Comparison of ENCODE assay signal across 9 cellular contexts in the genomic region with DNA sequence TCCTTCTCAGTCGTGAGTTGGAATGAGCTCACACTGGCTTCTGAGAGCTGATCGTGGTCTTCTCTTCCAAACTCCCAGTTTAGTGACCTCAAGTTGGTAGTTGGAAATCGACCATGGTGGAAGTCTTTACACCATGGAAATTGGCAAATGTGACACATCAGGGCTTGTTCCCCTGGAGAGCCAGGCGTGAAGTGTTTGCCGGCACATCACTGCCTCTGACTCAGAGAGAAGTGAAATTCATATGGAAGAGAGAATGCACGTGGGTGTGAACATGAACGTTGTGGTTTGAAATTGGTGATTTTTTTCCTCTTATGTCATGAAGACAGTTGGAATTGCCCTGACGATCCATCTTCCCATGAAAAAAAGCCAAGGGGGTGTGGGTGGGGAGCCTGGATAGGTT. TPM values are rescaled to one million over a fixed set of nuclear protein-coding genes. Genes with fewer than 3 reads are reported as not detected.
A peak's percentile ranks its signal among the peaks of the same experiment; 100 is the strongest.
DNase-seq lines count a peak whose midpoint lies in the region; ATAC-seq, FAIRE-seq and TF ChIP-seq lines count a peak whose summit lies in the region.
"Had no signal": no experiment of that assay in that cellular context is flagged by ENCODE, and none has a peak within 500 bp of the region (broad histone marks: within the 10 kb centered on the region; RNA-seq: fewer than 3 reads in every experiment).

No MANE protein-coding gene starts in this region.

- no peaks in the 10 kb centered on the region for H3K36me3 Mint-ChIP-seq in neural progenitor cell

- no peak overlapping the region for H3K27ac ChIP-seq in neural progenitor cell

- no peaks in the 10 kb centered on the region for H4K20me1 ChIP-seq in neural progenitor cell (ENCODE audit: low read depth)

- no peak for ATAC-seq in GM21786 (IDR thresholded peaks at IDR 0.05; ENCODE audit: unreplicated experiment)

- no peaks in the 10 kb centered on the region for H3F3A ChIP-seq in neural progenitor cell (ENCODE audit: low read depth)

- peak overlapping the region; percentile 44 for H3K4me3 Mint-ChIP-seq in neural progenitor cell

- DNase-seq in EL (peak; percentile 84), LHCN-M2 (ENCODE audit: low read depth) (peak; percentile 86), bronchial epithelial cell (ENCODE audit: low read depth) (peak; percentile 59), neural progenitor cell (ENCODE audit: low spot score) (no peak), GM19238 (ENCODE audit: insufficient read length, low spot score) (no peak), NCI-H69 (lab: John Stamatoyannopoulos, UW) (no peak), NK-92 (lab: John Stamatoyannopoulos, UW; ENCODE audit: unreplicated experiment) (no peak)

- H3K27me3 Mint-ChIP-seq in neural progenitor cell (ENCODE audit: insufficient read depth, low read depth), result peaks cover 15% of the 10 kb centered on the region

- peaks cover 33% of the 10 kb centered on the region for H3K4me1 Mint-ChIP-seq in neural progenitor cell

- no peak overlapping the region for H3K4me3 ChIP-seq in bronchial epithelial cell (ENCODE audit: low read depth, low read length)
- no peak overlapping the region for H3K4me3 ChIP-seq in neural progenitor cell

- no peak overlapping the region for H2AFZ ChIP-seq in neural progenitor cell (replicated peaks)

- H3K4me1 ChIP-seq in neural progenitor cell, result peaks cover 13% of the 10 kb centered on the region

- H3K4me2 ChIP-seq in neural progenitor cell, result no peak overlapping the region

- peaks cover 23% of the 10 kb centered on the region for H3K9me3 Mint-ChIP-seq in neural progenitor cell

- no peak overlapping the region for H3K9ac ChIP-seq in neural progenitor cell

- no peak for FAIRE-seq in bronchial epithelial cell (lab: Jason Lieb, UNC)
- FAIRE-seq: GM19239 had no signal

- peak overlapping the region; percentile 97 for H3K27ac Mint-ChIP-seq in neural progenitor cell

- H3K9me3 ChIP-seq in neural progenitor cell (ENCODE audit: low read depth), result no peaks in the 10 kb centered on the region

- H3K36me3 ChIP-seq in bronchial epithelial cell (ENCODE audit: control insufficient read depth, insufficient read depth, low read length) (no peaks in the 10 kb centered on the region), neural progenitor cell (no peaks in the 10 kb centered on the region)

- TF ChIP-seq CTCF in bronchial epithelial cell (IDR thresholded peaks at IDR 0.05; ENCODE audit: insufficient read depth, low read length, severe bottlenecking) (no peak), neural progenitor cell (IDR thresholded peaks at IDR 0.05) (no peak)

- H3K79me2 ChIP-seq in neural progenitor cell (ENCODE audit: low read depth), result no peaks in the 10 kb centered on the region

- H3K27me3 ChIP-seq in bronchial epithelial cell (ENCODE audit: control insufficient read depth, insufficient read depth, low read length), result no peaks in the 10 kb centered on the region
- H3K27me3 ChIP-seq in neural progenitor cell, result no peaks in the 10 kb centered on the region

RNA-seq across cellular contexts. Expression of gene AXIN2, which starts 47.4 kb away (rescaled TPM):
- total RNA-seq in LHCN-M2 (2014; rRNA removed) (1.3 and 1.4 TPM in 2 replicates), bronchial epithelial cell (under 0.01 TPM in 1 of 2 replicates, not detected in the other), neural progenitor cell (ENCODE audit: low replicate concordance) (21.8 and 22.0 TPM in 2 replicates)
- polyA plus RNA-seq in LHCN-M2 (2012), result 1.2 TPM

Comparison
In these comparisons a context has a peak if more than half of its experiments do, and no peak if none do; other contexts are left out.
1. DNase-seq: peak in EL (single experiment), LHCN-M2 (single experiment) and bronchial epithelial cell (single experiment); none in neural progenitor cell (single experiment), GM19238 (single experiment), NCI-H69 (single experiment) and NK-92 (single experiment).